9 cellular contexts compared by ENCODE assay signal in genomic region chr4:74320559-74321118, GRCh38. TPM values are rescaled to one million over a fixed set of nuclear protein-coding genes. Genes with fewer than 3 reads are reported as not detected.
DNase-seq lines count a peak whose midpoint lies in the region; ATAC-seq and TF ChIP-seq lines count a peak whose summit lies in the region.
"Had no signal": no experiment of that assay in that cellular context is flagged by ENCODE, and none has a peak within 500 bp of the region (broad histone marks: within the 10 kb centered on the region; RNA-seq: fewer than 3 reads in every experiment).

No MANE protein-coding gene starts in this region.

- no peak for TF ChIP-seq POLR2A in gastrocnemius medialis (IDR thresholded peaks at IDR 0.05)

- peak; percentile 54 for ATAC-seq in GM18499 (IDR thresholded peaks at IDR 0.05; ENCODE audit: insufficient read depth, unreplicated experiment)
- ATAC-seq in HG02870 (IDR thresholded peaks at IDR 0.05; ENCODE audit: unreplicated experiment): peak; percentile 72
- peak; percentile 28 for ATAC-seq in activated B cell treated with CpG ODN at 0.5 μM for 24 hours (ENCODE audit: low read depth)
- ATAC-seq in gastrocnemius medialis: no peak

- H3K36me3 ChIP-seq in fibroblast of lung (ENCODE audit: control insufficient read depth, insufficient read depth, low read length) (no peaks in the 10 kb centered on the region), osteoblast (ENCODE audit: insufficient read depth, low read length) (no peaks in the 10 kb centered on the region), gastrocnemius medialis (no peaks in the 10 kb centered on the region)
- H3K36me3 ChIP-seq: neutrophil had no signal

- H4K20me1 ChIP-seq in fibroblast of lung (ENCODE audit: control insufficient read depth, extremely low read depth, insufficient read depth, low read length) (no peaks in the 10 kb centered on the region), osteoblast (ENCODE audit: insufficient read depth, low read length) (no peaks in the 10 kb centered on the region)

- H3K9ac ChIP-seq in fibroblast of lung (ENCODE audit: insufficient read depth, low read length): no peak overlapping the region

- DNase-seq in AML-193 (lab: John Stamatoyannopoulos, UW) (peak; percentile 78 to 79), NCI-H187 treated with DMSO at 0.1 percent for 48 hours (lab: John Stamatoyannopoulos, UW) (peak; percentile 27), activated B cell treated with CpG ODN at 0.5 μM for 24 hours (no peak), fibroblast of lung (ENCODE audit: low read depth in 2 of 2) (peak; percentile 53 to 80), osteoblast (ENCODE audit: insufficient read length, low spot score, missing footprints) (peak; percentile 23), gastrocnemius medialis (no peak)

- no peak overlapping the region for H3K27ac ChIP-seq in fibroblast of lung (ENCODE audit: insufficient read depth, low read length)
- peak overlapping the region; percentile 13 for H3K27ac ChIP-seq in osteoblast (ENCODE audit: low read depth, low read length)
- H3K27ac ChIP-seq in gastrocnemius medialis: no peak overlapping the region
- H3K27ac ChIP-seq: neutrophil had no signal

- no peaks in the 10 kb centered on the region for H3K36me3 Mint-ChIP-seq in activated B cell treated with CpG ODN at 0.5 μM for 24 hours (ENCODE audit: low read depth)

- no peaks in the 10 kb centered on the region for H3K4me1 ChIP-seq in fibroblast of lung (ENCODE audit: control insufficient read depth, extremely low read depth, insufficient read depth, low read length)
- peaks cover 9% of the 10 kb centered on the region for H3K4me1 ChIP-seq in osteoblast (ENCODE audit: insufficient read depth, low read length)
- H3K4me1 ChIP-seq in gastrocnemius medialis: no peaks in the 10 kb centered on the region

- H3K79me2 ChIP-seq in fibroblast of lung (ENCODE audit: control insufficient read depth, insufficient read depth, low read length): no peaks in the 10 kb centered on the region
- H3K79me2 ChIP-seq in osteoblast (ENCODE audit: insufficient read depth, low read length): no peaks in the 10 kb centered on the region

- H3K9me3 ChIP-seq in fibroblast of lung (ENCODE audit: control insufficient read depth, insufficient read depth, low read depth, low read length): no peaks in the 10 kb centered on the region
- H3K9me3 ChIP-seq in osteoblast (ENCODE audit: low read depth, low read length): no peaks in the 10 kb centered on the region
- no peaks in the 10 kb centered on the region for H3K9me3 ChIP-seq in gastrocnemius medialis
- H3K9me3 ChIP-seq: neutrophil had no signal

- no peak overlapping the region for H3K4me3 Mint-ChIP-seq in activated B cell treated with CpG ODN at 0.5 μM for 24 hours

- TF ChIP-seq CTCF in activated B cell treated with CpG ODN at 0.5 μM for 24 hours (IDR thresholded peaks at IDR 0.05) (no peak), fibroblast of lung (conservative IDR thresholded peaks at IDR 0.05 in 1 of 2, IDR thresholded peaks at IDR 0.05 in 1 of 2; ENCODE audit: low read depth in 1 of 2, low read length in 2 of 2) (peak; percentile 61 to 69), osteoblast (IDR thresholded peaks at IDR 0.05; ENCODE audit: extremely low read depth, low read depth, low read length) (peak; percentile 69), gastrocnemius medialis (IDR thresholded peaks at IDR 0.05 in 4 of 5, conservative IDR thresholded peaks at IDR 0.05 in 1 of 5) (no peak)

- no peak overlapping the region for H3K27ac Mint-ChIP-seq in activated B cell treated with CpG ODN at 0.5 μM for 24 hours

- H3K4me2 ChIP-seq in fibroblast of lung (ENCODE audit: extremely low read depth, insufficient read depth, low read length): peak overlapping the region; percentile 27
- peak overlapping the region; percentile 62 for H3K4me2 ChIP-seq in osteoblast (ENCODE audit: insufficient read depth, low read length)

- H3K27me3 Mint-ChIP-seq in activated B cell treated with CpG ODN at 0.5 μM for 24 hours: peaks cover 25% of the 10 kb centered on the region

- intact Hi-C loops in activated B cell treated with CpG ODN at 0.5 μM for 24 hours (cut with micrococcal nuclease): loop anchor here (1.0 to 2.0 kb wide), 3 partner anchors 212 to 355 kb away; no protein-coding TSS in a partner anchor
- intact Hi-C loops in gastrocnemius medialis (cut with DNase I; ENCODE audit: low total_unique reads): no loop called here

- H3K4me3 ChIP-seq in fibroblast of lung (replicated peaks in 1 of 4; ENCODE audit: control extremely low read depth in 1 of 4, insufficient read depth in 1 of 4, low read depth in 3 of 4, low read length in 4 of 4) (no peak overlapping the region), osteoblast (ENCODE audit: insufficient read depth, low read length) (no peak overlapping the region), gastrocnemius medialis (no peak overlapping the region)

- POLR2A ChIA-PET in activated B cell treated with CpG ODN at 0.5 μM for 24 hours (lab: Charles Lee): no interaction called here

- in situ Hi-C loops in gastrocnemius medialis (cut with MboI; ENCODE audit: low sequenced_read_pairs in 4 of 4): loop anchor here in 1 of 4 donors (25.0 kb wide), 1 partner anchor 133 kb away; no protein-coding TSS in a partner anchor

- no peaks in the 10 kb centered on the region for H3K9me3 Mint-ChIP-seq in activated B cell treated with CpG ODN at 0.5 μM for 24 hours

- CTCF ChIA-PET in activated B cell treated with CpG ODN at 0.5 μM for 24 hours (lab: Charles Lee): interaction anchor here (1.7 kb wide), 1 partner anchor 211 kb away, joined by 5 read pairs; no protein-coding TSS in a partner anchor

- no peaks in the 10 kb centered on the region for H3K27me3 ChIP-seq in fibroblast of lung (ENCODE audit: control insufficient read depth, insufficient read depth, low read length)
- peaks cover 13% of the 10 kb centered on the region for H3K27me3 ChIP-seq in osteoblast (ENCODE audit: insufficient read depth, low read length)
- no peaks in the 10 kb centered on the region for H3K27me3 ChIP-seq in gastrocnemius medialis
- H3K27me3 ChIP-seq: neutrophil had no signal

- H3K4me1 Mint-ChIP-seq in activated B cell treated with CpG ODN at 0.5 μM for 24 hours: no peaks in the 10 kb centered on the region

- H2AFZ ChIP-seq in fibroblast of lung (ENCODE audit: low read length) (peak overlapping the region; percentile 6), osteoblast (ENCODE audit: low read length) (peak overlapping the region; percentile 60)

RNA-seq across cellular contexts. Expression of gene EPGN, which starts 12.4 kb away (rescaled TPM):
- total RNA-seq in activated B cell treated with CpG ODN at 0.5 μM for 24 hours: not detected in 2 replicates
- total RNA-seq in fibroblast of lung: 0.26 TPM in 1 of 2 replicates, not detected in the other
- 0.70 and 0.77 TPM in 2 replicates for polyA plus RNA-seq in fibroblast of lung
- 0.52 and 0.53 TPM in 2 replicates for polyA plus RNA-seq in fibroblast of lung (2012)
- not detected in 2 replicates for polyA minus RNA-seq in fibroblast of lung (ENCODE audit: low replicate concordance)
- total RNA-seq in osteoblast: 1.1 and 1.2 TPM in 2 replicates
- not detected for total RNA-seq in gastrocnemius medialis

RNA-seq across cellular contexts. Expression of gene EREG, which starts 44.3 kb away (rescaled TPM):
- total RNA-seq in activated B cell treated with CpG ODN at 0.5 μM for 24 hours (not detected in 2 replicates), fibroblast of lung (2.8 and 9.9 TPM in 2 replicates), osteoblast (0.29 and 1.1 TPM in 2 replicates), gastrocnemius medialis (under 1 TPM in 2 of 4 donors, not detected in 2; 0.07 to 0.84 TPM)
- polyA plus RNA-seq in fibroblast of lung: 0.41 and 2.0 TPM in 2 replicates
- 0.22 and 1.7 TPM in 2 replicates for polyA plus RNA-seq in fibroblast of lung (2012)
- 0.27 and 0.70 TPM in 2 replicates for polyA minus RNA-seq in fibroblast of lung (ENCODE audit: low replicate concordance)

Comparison
In these comparisons a context has a peak if more than half of its experiments do, and no peak if none do; other contexts are left out.
1. DNase-seq: peak in AML-193 (2 of 2), NCI-H187 treated with DMSO at 0.1 percent for 48 hours (single experiment), fibroblast of lung (2 of 2) and osteoblast (single experiment); none in activated B cell treated with CpG ODN at 0.5 μM for 24 hours (single experiment) and gastrocnemius medialis (0 of 2).
2. ATAC-seq: peak in GM18499 (single experiment), HG02870 (single experiment) and activated B cell treated with CpG ODN at 0.5 μM for 24 hours (single experiment); none in gastrocnemius medialis (0 of 2).
3. CTCF ChIP-seq: peak in fibroblast of lung (2 of 2) and osteoblast (single experiment); none in activated B cell treated with CpG ODN at 0.5 μM for 24 hours (single experiment) and gastrocnemius medialis (0 of 5).